Comparison of ENCODE assay signal across 10 cellular contexts in genomic region chr19:48695743-48696352, GRCh38. TPM values are rescaled to one million over a fixed set of nuclear protein-coding genes. Genes with fewer than 3 reads are reported as not detected.
A peak's percentile ranks its signal among the peaks of the same experiment; 100 is the strongest.
DNase-seq lines count a peak whose midpoint lies in the region; ATAC-seq and TF ChIP-seq lines count a peak whose summit lies in the region.
"Had no signal": no experiment of that assay in that cellular context is flagged by ENCODE, and none has a peak within 500 bp of the region (broad histone marks: within the 10 kb centered on the region; RNA-seq: fewer than 3 reads in every experiment).

TSS of gene FUT2 (plus strand) at chr19:48695971. CDS start at chr19:48702957, 6,986 bp downstream.

- H3K4me3 Mint-ChIP-seq in activated CD4-positive, alpha-beta T cell treated with anti-CD3 and anti-CD28 coated beads, Interleukin-2, amount 10 ng/mL, durations not matched to agents 24 days and 14 days, result peak within 1 kb of the TSS; percentile 47
- H3K4me3 Mint-ChIP-seq in activated CD4-positive, alpha-beta T cell treated with anti-CD3 and anti-CD28 coated beads for 36 hours, result no peak within 1 kb of the TSS
- peak within 1 kb of the TSS; percentile 59 for H3K4me3 Mint-ChIP-seq in activated naive CD8-positive, alpha-beta T cell treated with anti-CD3 and anti-CD28 coated beads, Interleukin-2, amount 10 ng/mL, durations not matched to agents 7 days and 5 days

- peaks cover 9% of the 10 kb centered on the region for H3K4me1 Mint-ChIP-seq in activated CD4-positive, alpha-beta T cell treated with anti-CD3 and anti-CD28 coated beads, Interleukin-2, amount 10 ng/mL, durations not matched to agents 24 days and 14 days
- H3K4me1 Mint-ChIP-seq in activated CD4-positive, alpha-beta T cell treated with anti-CD3 and anti-CD28 coated beads for 36 hours, result peaks cover 10% of the 10 kb centered on the region
- H3K4me1 Mint-ChIP-seq in activated naive CD8-positive, alpha-beta T cell treated with anti-CD3 and anti-CD28 coated beads, Interleukin-2, amount 10 ng/mL, durations not matched to agents 7 days and 5 days, result peaks cover 9% of the 10 kb centered on the region

- ATAC-seq in activated CD4-positive, alpha-beta T cell treated with anti-CD3 and anti-CD28 coated beads for 36 hours, result no peak
- ATAC-seq in activated naive CD8-positive, alpha-beta T cell treated with anti-CD3 and anti-CD28 coated beads, Interleukin-2, amount 10 ng/mL, durations not matched to agents 7 days and 5 days (ENCODE audit: low read depth), result no peak
- ATAC-seq in GM21367 (IDR thresholded peaks at IDR 0.05; ENCODE audit: unreplicated experiment) (no peak), HG03378 (IDR thresholded peaks at IDR 0.05; ENCODE audit: unreplicated experiment) (no peak)

- DNase-seq in activated CD4-positive, alpha-beta T cell treated with anti-CD3 and anti-CD28 coated beads, Interleukin-2, amount 10 ng/mL, durations not matched to agents 24 days and 14 days, result no peak
- no peak for DNase-seq in activated CD4-positive, alpha-beta T cell treated with anti-CD3 and anti-CD28 coated beads for 36 hours
- DNase-seq in activated naive CD8-positive, alpha-beta T cell treated with anti-CD3 and anti-CD28 coated beads, Interleukin-2, amount 10 ng/mL, durations not matched to agents 7 days and 5 days, result no peak
- DNase-seq in left kidney (ENCODE audit: low read depth, low spot score) (peak; percentile 49), testis (no peak), NCI-H82 (lab: John Stamatoyannopoulos, UW) (no peak)

- no peak within 1 kb of the TSS for H3K27ac ChIP-seq in testis

- H3K9me3 Mint-ChIP-seq in activated CD4-positive, alpha-beta T cell treated with anti-CD3 and anti-CD28 coated beads, Interleukin-2, amount 10 ng/mL, durations not matched to agents 24 days and 14 days, result no peaks in the 10 kb centered on the region
- H3K9me3 Mint-ChIP-seq in activated CD4-positive, alpha-beta T cell treated with anti-CD3 and anti-CD28 coated beads for 36 hours (ENCODE audit: low read depth), result no peaks in the 10 kb centered on the region
- no peaks in the 10 kb centered on the region for H3K9me3 Mint-ChIP-seq in activated naive CD8-positive, alpha-beta T cell treated with anti-CD3 and anti-CD28 coated beads, Interleukin-2, amount 10 ng/mL, durations not matched to agents 7 days and 5 days

- H3K27me3 Mint-ChIP-seq in activated CD4-positive, alpha-beta T cell treated with anti-CD3 and anti-CD28 coated beads, Interleukin-2, amount 10 ng/mL, durations not matched to agents 24 days and 14 days, result peaks cover 17% of the 10 kb centered on the region
- H3K27me3 Mint-ChIP-seq in activated CD4-positive, alpha-beta T cell treated with anti-CD3 and anti-CD28 coated beads for 36 hours, result peaks cover 11% of the 10 kb centered on the region
- H3K27me3 Mint-ChIP-seq in activated naive CD8-positive, alpha-beta T cell treated with anti-CD3 and anti-CD28 coated beads, Interleukin-2, amount 10 ng/mL, durations not matched to agents 7 days and 5 days, result peaks cover 16% of the 10 kb centered on the region

- no peaks in the 10 kb centered on the region for H3K27me3 ChIP-seq in testis

- CTCF ChIA-PET in activated CD4-positive, alpha-beta T cell treated with anti-CD3 and anti-CD28 coated beads for 36 hours (lab: Charles Lee), result interaction anchor here (0.5 to 1.0 kb wide), 4 partner anchors 12 to 51 kb away, joined by 3 read pairs; partner anchors contain the start of gene IZUMO1

- no peaks in the 10 kb centered on the region for H3K9me3 ChIP-seq in testis

- WGBS in testis, 2 donors, result 48 to 52% methylated on average over 15 to 16 of the region's 16 CpGs

- peak within 1 kb of the TSS; percentile 4 to 15 for H3K4me3 ChIP-seq in testis

- POLR2A ChIA-PET in activated CD4-positive, alpha-beta T cell treated with anti-CD3 and anti-CD28 coated beads for 36 hours (lab: Charles Lee), result no interaction called here
- POLR2A ChIA-PET in activated naive CD8-positive, alpha-beta T cell treated with anti-CD3 and anti-CD28 coated beads, Interleukin-2, amount 10 ng/mL, durations not matched to agents 7 days and 5 days (lab: Charles Lee), result interaction anchor here (0.9 to 1.0 kb wide), 2 partner anchors 25 to 46 kb away, joined by 4 read pairs; no protein-coding TSS in a partner anchor

- intact Hi-C loops in activated CD4-positive, alpha-beta T cell treated with anti-CD3 and anti-CD28 coated beads, Interleukin-2, amount 10 ng/mL, durations not matched to agents 24 days and 14 days (cut with micrococcal nuclease), result no loop called here
- intact Hi-C loops in activated CD4-positive, alpha-beta T cell treated with anti-CD3 and anti-CD28 coated beads for 36 hours (cut with DNase I, micrococcal nuclease), result no loop called here
- intact Hi-C loops in testis (cut with DNase I; ENCODE audit: low total_unique reads), result no loop called here

- no peaks in the 10 kb centered on the region for H3K36me3 Mint-ChIP-seq in activated CD4-positive, alpha-beta T cell treated with anti-CD3 and anti-CD28 coated beads, Interleukin-2, amount 10 ng/mL, durations not matched to agents 24 days and 14 days (ENCODE audit: low read depth)
- peaks cover 5% of the 10 kb centered on the region for H3K36me3 Mint-ChIP-seq in activated CD4-positive, alpha-beta T cell treated with anti-CD3 and anti-CD28 coated beads for 36 hours (ENCODE audit: low read depth)
- peaks cover 1% of the 10 kb centered on the region for H3K36me3 Mint-ChIP-seq in activated naive CD8-positive, alpha-beta T cell treated with anti-CD3 and anti-CD28 coated beads, Interleukin-2, amount 10 ng/mL, durations not matched to agents 7 days and 5 days

- no peak for TF ChIP-seq POLR2A in testis (IDR thresholded peaks at IDR 0.05)

- peaks cover 10% of the 10 kb centered on the region for H3K4me1 ChIP-seq in testis

- no peaks in the 10 kb centered on the region for H3K36me3 ChIP-seq in testis (ENCODE audit: low read depth, missing control alignments)

- TF ChIP-seq CTCF in testis (IDR thresholded peaks at IDR 0.05), result no peak

- H3K27ac Mint-ChIP-seq in activated CD4-positive, alpha-beta T cell treated with anti-CD3 and anti-CD28 coated beads, Interleukin-2, amount 10 ng/mL, durations not matched to agents 24 days and 14 days, result no peak within 1 kb of the TSS
- H3K27ac Mint-ChIP-seq in activated CD4-positive, alpha-beta T cell treated with anti-CD3 and anti-CD28 coated beads for 36 hours, result no peak within 1 kb of the TSS
- no peak within 1 kb of the TSS for H3K27ac Mint-ChIP-seq in activated naive CD8-positive, alpha-beta T cell treated with anti-CD3 and anti-CD28 coated beads, Interleukin-2, amount 10 ng/mL, durations not matched to agents 7 days and 5 days

RNA-seq across cellular contexts. Expression of gene FUT2, which starts in this region (rescaled TPM):
- total RNA-seq in activated CD4-positive, alpha-beta T cell treated with anti-CD3 and anti-CD28 coated beads, Interleukin-2, amount 10 ng/mL, durations not matched to agents 24 days and 14 days, result not detected in 2 replicates
- total RNA-seq in activated CD4-positive, alpha-beta T cell treated with anti-CD3 and anti-CD28 coated beads for 36 hours, result not detected
- total RNA-seq in activated naive CD8-positive, alpha-beta T cell treated with anti-CD3 and anti-CD28 coated beads, Interleukin-2, amount 10 ng/mL, durations not matched to agents 7 days and 5 days, result not detected
- under 1 TPM; 0.12 to 0.47 TPM for total RNA-seq in testis
- 0.20 TPM for polyA plus RNA-seq in testis (ENCODE audit: insufficient read depth, low read depth, low replicate concordance)
- total RNA-seq: T-helper 1 cell treated with Interleukin-12 subunit alpha and Interleukin-12 subunit beta and Interleukin-4 antibody, amounts not matched to agents 30 ng/mL and 1 ng/mL, for 36 hours had no signal
- polyA plus RNA-seq: AG04450 had no signal
